In genomic region chr5:97534166-97534565, GRCh38 we compare ENCODE assay signal across 8 cellular contexts.
DNase-seq lines count a peak whose midpoint lies in the region; ATAC-seq and TF ChIP-seq lines count a peak whose summit lies in the region.

No MANE protein-coding gene starts in this region.

- H2BK12ac ChIP-seq in mesenchymal stem cell (ENCODE audit: low read length in 2 of 2), result no peak overlapping the region

- H2BK5ac ChIP-seq in mesenchymal stem cell (ENCODE audit: low read depth, low read length, poor library complexity, severe bottlenecking), result no peak overlapping the region

- H3K9ac ChIP-seq in OCI-LY1 (ENCODE audit: low read length), result no peak overlapping the region
- peak overlapping the region; percentile 42 for H3K9ac ChIP-seq in mesenchymal stem cell (ENCODE audit: low read length)

- no peaks in the 10 kb centered on the region for H3K79me2 ChIP-seq in OCI-LY1 (ENCODE audit: insufficient read depth, low read length)

- no peak overlapping the region for H2BK120ac ChIP-seq in mesenchymal stem cell (ENCODE audit: low read depth, low read length)

- H4K8ac ChIP-seq in mesenchymal stem cell (ENCODE audit: low read length), result no peak overlapping the region

- no peak overlapping the region for H3K18ac ChIP-seq in mesenchymal stem cell (ENCODE audit: low read depth in 1 of 2, low read length in 2 of 2)

- no peak overlapping the region for H3K23ac ChIP-seq in mesenchymal stem cell (ENCODE audit: low read length in 2 of 2)

- no peak overlapping the region for H2AK5ac ChIP-seq in mesenchymal stem cell (ENCODE audit: low read length, severe bottlenecking)

- H3K9me3 ChIP-seq in OCI-LY1 (ENCODE audit: low read length) (no peaks in the 10 kb centered on the region), mesenchymal stem cell (ENCODE audit: control insufficient read depth, low read length) (no peaks in the 10 kb centered on the region)

- H4K91ac ChIP-seq in mesenchymal stem cell (ENCODE audit: low read length), result no peak overlapping the region

- H3K36me3 ChIP-seq in OCI-LY1 (ENCODE audit: insufficient read depth, low read length), result no peaks in the 10 kb centered on the region
- no peaks in the 10 kb centered on the region for H3K36me3 ChIP-seq in mesenchymal stem cell (ENCODE audit: control insufficient read depth in 1 of 2, insufficient read depth in 2 of 2, low read depth in 1 of 2, low read length in 2 of 2)

- H3K27ac ChIP-seq in OCI-LY1 (ENCODE audit: low read depth, low read length, poor library complexity, severe bottlenecking) (no peak overlapping the region), dorsolateral prefrontal cortex (no peak overlapping the region), mesenchymal stem cell (ENCODE audit: low read length, poor library complexity, severe bottlenecking) (no peak overlapping the region)

- no peak overlapping the region for H3K4me2 ChIP-seq in OCI-LY1 (ENCODE audit: low read length)
- H3K4me2 ChIP-seq in mesenchymal stem cell (ENCODE audit: low read length, poor library complexity, severe bottlenecking), result no peak overlapping the region

- H4K20me1 ChIP-seq in OCI-LY1 (ENCODE audit: insufficient read depth, low read length), result no peaks in the 10 kb centered on the region

- TF ChIP-seq CTCF in OCI-LY1 (IDR thresholded peaks at IDR 0.05; ENCODE audit: low read length) (peak; percentile 67; the same call in 1 of the 2 replicates), dorsolateral prefrontal cortex (IDR thresholded peaks at IDR 0.05 in 54 of 56, conservative IDR thresholded peaks at IDR 0.05 in 2 of 56; ENCODE audit: low read depth in 1 of 56, partially characterized antibody in 56 of 56) (peak in 55 of 56 donors; percentile 26 to 79 (median 62))

- DNase-seq in DMS53 treated with DMSO at 0.1 percent for 48 hours (lab: John Stamatoyannopoulos, UW; ENCODE audit: unreplicated experiment), result peak; percentile 54
- DNase-seq in dorsolateral prefrontal cortex, result no peak
- DNase-seq in mesenchymal stem cell, result peak; percentile 90
- no peak for DNase-seq in activated T-cell treated with anti-CD3 and anti-CD28 coated beads, Interleukin-2, amount 50 U/mL, for 48 hours
- DNase-seq in OCI-M2 (lab: John Stamatoyannopoulos, UW; ENCODE audit: unreplicated experiment), result no peak

- no peak overlapping the region for H2AFZ ChIP-seq in OCI-LY1 (ENCODE audit: low read length)
- H2AFZ ChIP-seq in mesenchymal stem cell (ENCODE audit: low read depth, low read length), result no peak overlapping the region

- intact Hi-C loops in dorsolateral prefrontal cortex (cut with DNase I), result loop anchor here in 1 of 2 donors (5.0 to 10.0 kb wide), 3 partner anchors 237 to 1241 kb away; partner anchors contain the start of gene RGMB

- H3K14ac ChIP-seq in mesenchymal stem cell (ENCODE audit: low read length in 2 of 2), result no peak overlapping the region

- no peaks in the 10 kb centered on the region for H3K4me1 ChIP-seq in OCI-LY1 (ENCODE audit: insufficient read depth, low read length, severe bottlenecking)
- H3K4me1 ChIP-seq in mesenchymal stem cell (ENCODE audit: control insufficient read depth, insufficient read depth, low read depth, low read length), result peaks cover 4% of the 10 kb centered on the region

- H3K4me3 ChIP-seq in OCI-LY1 (ENCODE audit: low read depth, low read length, poor library complexity, severe bottlenecking), result no peak overlapping the region
- H3K4me3 ChIP-seq in dorsolateral prefrontal cortex, result no peak overlapping the region
- H3K4me3 ChIP-seq in mesenchymal stem cell (ENCODE audit: insufficient read depth in 1 of 2, low read depth in 1 of 2, low read length in 2 of 2), result no peak overlapping the region

- H2BK15ac ChIP-seq in mesenchymal stem cell (ENCODE audit: low read depth, poor library complexity, severe bottlenecking), result no peak overlapping the region

- no peaks in the 10 kb centered on the region for H3F3A ChIP-seq in OCI-LY1 (ENCODE audit: insufficient read depth, low read length)

- H3K9me2 ChIP-seq in OCI-LY1 (ENCODE audit: low read depth, low read length), result no peaks in the 10 kb centered on the region

- H3K27me3 ChIP-seq in OCI-LY1 (ENCODE audit: insufficient read depth, low read length), result no peaks in the 10 kb centered on the region
- H3K27me3 ChIP-seq in dorsolateral prefrontal cortex, result no peaks in the 10 kb centered on the region
- H3K27me3 ChIP-seq in mesenchymal stem cell (ENCODE audit: control insufficient read depth in 1 of 2, insufficient read depth in 1 of 2, low read length in 2 of 2), result no peaks in the 10 kb centered on the region

- no peaks in the 10 kb centered on the region for H3K79me1 ChIP-seq in mesenchymal stem cell (replicated peaks; ENCODE audit: low read length, poor library complexity, severe bottlenecking)

- peak; percentile 61 for ATAC-seq in GM19324 (IDR thresholded peaks at IDR 0.05; ENCODE audit: low FRiP score, unreplicated experiment)
- peak; percentile 64 for ATAC-seq in HG03135 (IDR thresholded peaks at IDR 0.05; ENCODE audit: unreplicated experiment)

- H3K4ac ChIP-seq in mesenchymal stem cell (ENCODE audit: low read depth in 1 of 2, low read length in 2 of 2), result no peak overlapping the region

Comparison
In these comparisons a context has a peak if more than half of its experiments do, and no peak if none do; other contexts are left out.
1. DNase-seq: peak in DMS53 treated with DMSO at 0.1 percent for 48 hours (single experiment) and mesenchymal stem cell (single experiment); none in dorsolateral prefrontal cortex (0 of 10), activated T-cell treated with anti-CD3 and anti-CD28 coated beads, Interleukin-2, amount 50 U/mL, for 48 hours (0 of 2) and OCI-M2 (single experiment).